ENCODE assay signal across 28 cellular contexts in the genomic region with DNA sequence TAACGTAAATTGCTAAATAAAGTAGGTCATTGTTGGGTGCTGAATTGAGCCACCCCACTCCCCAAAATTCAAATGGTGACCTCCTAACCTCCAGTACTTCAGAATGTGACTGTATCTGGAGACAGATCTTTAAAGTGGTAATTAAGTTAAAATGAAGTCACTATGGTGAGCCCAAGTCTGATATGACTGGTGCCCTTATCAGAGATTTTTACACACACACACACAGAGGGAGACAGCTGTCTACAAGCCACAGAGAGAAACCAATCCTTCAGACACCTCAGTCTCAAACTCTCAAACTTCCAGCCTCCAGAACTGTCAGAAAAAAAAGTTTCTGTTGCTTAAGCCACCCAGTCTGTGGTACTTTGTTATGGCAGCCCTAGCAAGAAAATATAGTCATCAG.
"Had no signal": no experiment of that assay in that cellular context is flagged by ENCODE, and none has a peak within 500 bp of the region (broad histone marks: within the 10 kb centered on the region; RNA-seq: fewer than 3 reads in every experiment).

No MANE protein-coding gene starts in this region.

- H3K27ac ChIP-seq: ascending aorta, breast epithelium, cardiac muscle cell, coronary artery, dorsolateral prefrontal cortex, foreskin keratinocyte, gastroesophageal sphincter, heart right ventricle, VCaP had no signal

- FAIRE-seq: TTC549 had no signal

- H3K36me3 ChIP-seq: ascending aorta, breast epithelium, cardiac muscle cell, gastroesophageal sphincter, heart right ventricle had no signal

- ATAC-seq: activated naive CD4-positive, alpha-beta T cell treated with anti-CD3 and anti-CD28 coated beads, Interleukin-2, amount 50 U/mL, for 72 hours; activated T-cell treated with anti-CD3 and anti-CD28 coated beads, Interleukin-2, amount 50 U/mL, for 72 hours; esophagus mucosa; foreskin keratinocyte; gastroesophageal sphincter; heart right ventricle; WTC11 had no signal

- H3K9me3 ChIP-seq: ascending aorta, breast epithelium, gastroesophageal sphincter had no signal

- H3K27me3 ChIP-seq: ascending aorta, breast epithelium, cardiac muscle cell, dorsolateral prefrontal cortex, foreskin keratinocyte, gastroesophageal sphincter, heart right ventricle had no signal

- H3K4me1 ChIP-seq: breast epithelium, foreskin keratinocyte had no signal

- DNase-seq: activated CD4-positive, alpha-beta memory T cell treated with anti-CD3 and anti-CD28 coated beads, Interleukin-2, amount 10 ng/mL, durations not matched to agents 7 days and 5 days; activated CD4-positive, alpha-beta T cell treated with anti-CD3 and anti-CD28 coated beads for 1 hour; activated CD4-positive, alpha-beta T cell treated with anti-CD3 and anti-CD28 coated beads for 4 hours; activated CD4-positive, alpha-beta T cell treated with anti-CD3 and anti-CD28 coated beads, Interleukin-2, amount 10 ng/mL, durations not matched to agents 7 days and 5 days; activated CD4-positive, alpha-beta T cell treated with anti-CD3 and anti-CD28 coated beads, Interleukin-2, amount 50 U/mL, for 4 hours; activated CD8-positive, alpha-beta memory T cell treated with anti-CD3 and anti-CD28 coated beads, Interleukin-2, amount 50 U/mL, for 48 hours; activated gamma-delta T cell; activated naive CD4-positive, alpha-beta T cell; activated naive CD4-positive, alpha-beta T cell treated with anti-CD3 and anti-CD28 coated beads, Interleukin-2, amount 10 ng/mL, durations not matched to agents 7 days and 5 days; activated naive CD8-positive, alpha-beta T cell treated with anti-CD3 and anti-CD28 coated beads, Interleukin-2, amount 10 ng/mL, durations not matched to agents 7 days and 5 days; activated T-cell treated with anti-CD3 and anti-CD28 coated beads for 4 hours; activated T-cell treated with anti-CD3 and anti-CD28 coated beads, Interleukin-2, amount 50 U/mL, for 24 hours; activated T-cell treated with anti-CD3 and anti-CD28 coated beads, Interleukin-2, amount 50 U/mL, for 72 hours; dorsolateral prefrontal cortex; effector memory CD4-positive, alpha-beta T cell; endodermal cell; foreskin keratinocyte; heart right ventricle had no signal

- H3K4me3 ChIP-seq: ascending aorta, breast epithelium, cardiac muscle cell, coronary artery, dorsolateral prefrontal cortex, gastroesophageal sphincter, heart right ventricle had no signal
